Comparison of ENCODE assay signal across 8 cellular contexts in the genomic region with DNA sequence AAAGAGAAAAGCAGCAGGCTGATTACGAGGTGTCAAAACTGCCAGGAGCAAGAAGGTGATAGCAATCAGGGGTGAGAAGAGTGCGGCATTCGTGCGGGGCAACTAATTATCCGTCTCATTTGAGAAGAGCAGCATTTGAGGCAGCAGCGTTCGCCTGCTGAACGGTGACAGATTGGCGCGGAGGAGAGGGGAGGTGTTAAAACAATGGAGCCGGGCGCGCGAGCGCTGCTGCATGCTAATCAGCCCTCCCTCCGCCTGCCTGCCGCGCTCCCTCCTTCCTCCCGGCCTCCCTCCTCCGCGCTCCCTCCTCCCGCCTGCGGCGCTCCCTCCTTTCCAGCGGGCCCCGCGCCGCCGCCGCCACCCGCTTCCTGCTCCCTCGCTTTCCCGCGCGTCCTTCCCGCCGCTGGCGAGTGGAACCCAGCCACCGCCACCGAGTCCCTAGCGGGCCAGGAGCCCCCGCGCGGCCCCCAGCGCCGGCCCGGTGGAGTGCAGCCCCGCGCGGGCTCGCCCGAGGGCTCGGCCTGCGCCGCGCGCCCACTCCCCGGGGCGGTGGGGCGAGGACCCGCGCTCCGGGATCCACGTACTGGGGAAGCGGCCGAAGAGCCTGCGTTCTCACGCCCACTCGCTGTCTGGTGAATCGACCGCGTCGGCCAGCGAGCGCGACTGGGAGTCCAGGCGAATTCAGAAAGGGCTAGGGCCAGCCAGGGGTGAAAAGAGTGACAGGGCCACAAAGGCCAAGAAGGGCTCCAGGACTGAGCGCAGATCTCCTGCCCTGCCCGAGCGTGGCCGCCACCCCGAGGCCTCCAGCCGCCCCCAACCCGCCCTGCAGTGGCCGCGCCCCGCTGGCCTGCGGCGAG.
DNase-seq lines count a peak whose midpoint lies in the region; ATAC-seq and TF ChIP-seq lines count a peak whose summit lies in the region.

No MANE protein-coding gene starts in this region.

- CTCF ChIA-PET in activated naive CD4-positive, alpha-beta T cell treated with anti-CD3 and anti-CD28 coated beads, Interleukin-2, amount 10 ng/mL, durations not matched to agents 7 days and 5 days (lab: Charles Lee), result interaction anchor here (1.2 kb wide), 1 partner anchor 15 kb away, joined by 6 read pairs; no protein-coding TSS in a partner anchor

- H3K4me1 ChIP-seq in Peyer's patch (peaks cover 0 to 13% (median 3%) of the 10 kb centered on the region in 4 donors), gastroesophageal sphincter (peaks cover 0 to 18% (median 5%) of the 10 kb centered on the region in 3 donors), thyroid gland (peaks cover 20 to 28% of the 10 kb centered on the region in 2 donors)

- H3K4me1 Mint-ChIP-seq in activated naive CD4-positive, alpha-beta T cell treated with anti-CD3 and anti-CD28 coated beads, Interleukin-2, amount 10 ng/mL, durations not matched to agents 7 days and 5 days, result peaks cover 38% of the 10 kb centered on the region
- H3K4me1 Mint-ChIP-seq in nephron progenitor cell, result peaks cover 40% of the 10 kb centered on the region

- peak; percentile 6 for DNase-seq in NOMO-1 treated with DMSO at 0.1 percent for 48 hours (lab: John Stamatoyannopoulos, UW; ENCODE audit: unreplicated experiment)
- no peak for DNase-seq in NOMO-1 treated with dmso at 0.1 percent for 144 hours (lab: John Stamatoyannopoulos, UW; ENCODE audit: unreplicated experiment)
- peak; percentile 53 to 76 (median 67) for DNase-seq in Peyer's patch
- peak; percentile 72 for DNase-seq in activated naive CD4-positive, alpha-beta T cell treated with anti-CD3 and anti-CD28 coated beads, Interleukin-2, amount 10 ng/mL, durations not matched to agents 7 days and 5 days
- DNase-seq in nephron progenitor cell, result peak; percentile 73
- peak; percentile 57 to 69 for DNase-seq in thyroid gland

- TF ChIP-seq POLR2A in Peyer's patch (IDR thresholded peaks at IDR 0.05) (no peak), gastroesophageal sphincter (IDR thresholded peaks at IDR 0.05) (no peak), thyroid gland (IDR thresholded peaks at IDR 0.05) (peak in 1 of 2 donors; percentile 55)

- H3K27ac Mint-ChIP-seq in activated naive CD4-positive, alpha-beta T cell treated with anti-CD3 and anti-CD28 coated beads, Interleukin-2, amount 10 ng/mL, durations not matched to agents 7 days and 5 days, result no peak overlapping the region
- peak overlapping the region; percentile 51 for H3K27ac Mint-ChIP-seq in nephron progenitor cell

- no peaks in the 10 kb centered on the region for H3K9me3 Mint-ChIP-seq in activated naive CD4-positive, alpha-beta T cell treated with anti-CD3 and anti-CD28 coated beads, Interleukin-2, amount 10 ng/mL, durations not matched to agents 7 days and 5 days
- H3K9me3 Mint-ChIP-seq in nephron progenitor cell, result no peaks in the 10 kb centered on the region

- peak overlapping the region; percentile 87 for H3K4me3 Mint-ChIP-seq in activated naive CD4-positive, alpha-beta T cell treated with anti-CD3 and anti-CD28 coated beads, Interleukin-2, amount 10 ng/mL, durations not matched to agents 7 days and 5 days
- H3K4me3 Mint-ChIP-seq in nephron progenitor cell, result peak overlapping the region; percentile 90

- H3K36me3 Mint-ChIP-seq in activated naive CD4-positive, alpha-beta T cell treated with anti-CD3 and anti-CD28 coated beads, Interleukin-2, amount 10 ng/mL, durations not matched to agents 7 days and 5 days, result peaks cover 13% of the 10 kb centered on the region
- H3K36me3 Mint-ChIP-seq in nephron progenitor cell (ENCODE audit: low read depth), result no peaks in the 10 kb centered on the region

- H3K36me3 ChIP-seq in Peyer's patch, result peaks cover 0 to 7% (median 0%) of the 10 kb centered on the region in 3 donors
- H3K36me3 ChIP-seq in gastroesophageal sphincter, result peaks cover 0 to 7% of the 10 kb centered on the region in 2 donors
- H3K36me3 ChIP-seq in thyroid gland, result no peaks in the 10 kb centered on the region

- intact Hi-C loops in thyroid gland (cut with DNase I), result no loop called here

- TF ChIP-seq CTCF in Peyer's patch (IDR thresholded peaks at IDR 0.05) (peak in 1 of 6 experiments; percentile 8), gastroesophageal sphincter (IDR thresholded peaks at IDR 0.05) (no peak), nephron progenitor cell (IDR thresholded peaks at IDR 0.05) (no peak), thyroid gland (IDR thresholded peaks at IDR 0.05) (peak in 1 of 6 experiments; percentile 20)

- H3K27ac ChIP-seq in Peyer's patch (peak overlapping the region in 2 of 4 donors; percentile 64 to 65), gastroesophageal sphincter (peak overlapping the region in 3 of 4 donors; percentile 70 to 80 (median 71)), thyroid gland (peak overlapping the region; percentile 50 to 78 (median 69))

- peak overlapping the region; percentile 53 to 74 (median 64) for H3K4me3 ChIP-seq in Peyer's patch
- peak overlapping the region; percentile 56 to 58 for H3K4me3 ChIP-seq in gastroesophageal sphincter
- H3K4me3 ChIP-seq in thyroid gland (replicated peaks in 1 of 3), result peak overlapping the region; percentile 6 to 64 (median 55)

- peaks cover 11% of the 10 kb centered on the region for H3K27me3 Mint-ChIP-seq in activated naive CD4-positive, alpha-beta T cell treated with anti-CD3 and anti-CD28 coated beads, Interleukin-2, amount 10 ng/mL, durations not matched to agents 7 days and 5 days
- peaks cover 24% of the 10 kb centered on the region for H3K27me3 Mint-ChIP-seq in nephron progenitor cell (ENCODE audit: low read depth, poor library complexity)

- no peaks in the 10 kb centered on the region for H3K27me3 ChIP-seq in Peyer's patch
- no peaks in the 10 kb centered on the region for H3K27me3 ChIP-seq in gastroesophageal sphincter
- no peaks in the 10 kb centered on the region for H3K27me3 ChIP-seq in thyroid gland

- H3K9me3 ChIP-seq in Peyer's patch (no peaks in the 10 kb centered on the region), gastroesophageal sphincter (no peaks in the 10 kb centered on the region), thyroid gland (no peaks in the 10 kb centered on the region)

- TF ChIP-seq EP300 in gastroesophageal sphincter (IDR thresholded peaks at IDR 0.05), result no peak

- WGBS in gastroesophageal sphincter (ENCODE audit: low coverage in 1 of 2), 2 donors, result 0% methylated on average over 10 to 17 of the region's 89 CpGs
- WGBS in thyroid gland, 2 donors, result 1% methylated on average over 31 to 35 of the region's 89 CpGs

- ATAC-seq in HG03066 (IDR thresholded peaks at IDR 0.05; ENCODE audit: low read depth, unreplicated experiment), result peak; percentile 38
- ATAC-seq in gastroesophageal sphincter, result peak; percentile 67
